ENCODE assay signal across 11 cellular contexts in genomic region chr7:22402250-22402649, GRCh38. TPM values are rescaled to one million over a fixed set of nuclear protein-coding genes. Genes with fewer than 3 reads are reported as not detected.
A peak's percentile ranks its signal among the peaks of the same experiment; 100 is the strongest.
DNase-seq lines count a peak whose midpoint lies in the region; ATAC-seq and TF ChIP-seq lines count a peak whose summit lies in the region.
"Had no signal": no experiment of that assay in that cellular context is flagged by ENCODE, and none has a peak within 500 bp of the region (broad histone marks: within the 10 kb centered on the region; RNA-seq: fewer than 3 reads in every experiment).

No MANE protein-coding gene starts in this region.

- H3K4me1 ChIP-seq in tibial nerve = no peaks in the 10 kb centered on the region
- H3K4me1 ChIP-seq: prostate gland had no signal

- H3K4me3 Mint-ChIP-seq in activated naive CD4-positive, alpha-beta T cell treated with anti-CD3 and anti-CD28 coated beads, Interleukin-2, amount 10 ng/mL, durations not matched to agents 7 days and 5 days = no peak overlapping the region
- H3K4me3 Mint-ChIP-seq in stimulated activated naive B cell treated with anti-CD40 and anti-IgM and Interleukin-4, amounts not matched to agents 10 μg/mL and 1 μg/mL and 100 μg/mL, for 72 hours = no peak overlapping the region

- H3K27me3 Mint-ChIP-seq in activated naive CD4-positive, alpha-beta T cell treated with anti-CD3 and anti-CD28 coated beads, Interleukin-2, amount 10 ng/mL, durations not matched to agents 7 days and 5 days = peaks cover 12% of the 10 kb centered on the region
- no peaks in the 10 kb centered on the region for H3K27me3 Mint-ChIP-seq in stimulated activated naive B cell treated with anti-CD40 and anti-IgM and Interleukin-4, amounts not matched to agents 10 μg/mL and 1 μg/mL and 100 μg/mL, for 72 hours

- H3K27ac Mint-ChIP-seq in activated naive CD4-positive, alpha-beta T cell treated with anti-CD3 and anti-CD28 coated beads, Interleukin-2, amount 10 ng/mL, durations not matched to agents 7 days and 5 days = peak overlapping the region; percentile 35
- peak overlapping the region; percentile 44 for H3K27ac Mint-ChIP-seq in stimulated activated naive B cell treated with anti-CD40 and anti-IgM and Interleukin-4, amounts not matched to agents 10 μg/mL and 1 μg/mL and 100 μg/mL, for 72 hours

- no peak for DNase-seq in activated naive CD4-positive, alpha-beta T cell treated with anti-CD3 and anti-CD28 coated beads, Interleukin-2, amount 10 ng/mL, durations not matched to agents 7 days and 5 days
- DNase-seq in activated naive CD4-positive, alpha-beta T cell treated with Interleukin-2 at 50 U/mL for 16 hours = no peak
- DNase-seq in RPMI7951 (ENCODE audit: low read depth) (peak; percentile 31), tibial nerve (ENCODE audit: low spot score in 2 of 2) (no peak), glomerular visceral epithelial cell (ENCODE audit: extremely low spot score) (no peak)
- no peak for DNase-seq in stimulated activated naive B cell treated with anti-CD40 and anti-IgM and Interleukin-4, amounts not matched to agents 10 μg/mL and 1 μg/mL and 100 μg/mL, for 72 hours
- no peak for DNase-seq in stimulated activated CD4-positive, alpha-beta T cell treated with anti-CD3 and anti-CD28 coated beads, Interleukin-2, amount 100 ng/mL, for 48 hours
- DNase-seq: stimulated activated CD4-positive, alpha-beta T cell treated with anti-CD3 and anti-CD28 coated beads, Interleukin-4, amount 100 ng/mL, for 4 hours; substantia nigra had no signal

- H3K27me3 ChIP-seq in tibial nerve = no peaks in the 10 kb centered on the region

- H3K9me3 Mint-ChIP-seq in activated naive CD4-positive, alpha-beta T cell treated with anti-CD3 and anti-CD28 coated beads, Interleukin-2, amount 10 ng/mL, durations not matched to agents 7 days and 5 days = peaks cover 3% of the 10 kb centered on the region
- no peaks in the 10 kb centered on the region for H3K9me3 Mint-ChIP-seq in stimulated activated naive B cell treated with anti-CD40 and anti-IgM and Interleukin-4, amounts not matched to agents 10 μg/mL and 1 μg/mL and 100 μg/mL, for 72 hours

- peaks cover 19% of the 10 kb centered on the region for H3K4me1 Mint-ChIP-seq in activated naive CD4-positive, alpha-beta T cell treated with anti-CD3 and anti-CD28 coated beads, Interleukin-2, amount 10 ng/mL, durations not matched to agents 7 days and 5 days
- peaks cover 9 to 22% of the 10 kb centered on the region in 2 donors for H3K4me1 Mint-ChIP-seq in stimulated activated naive B cell treated with anti-CD40 and anti-IgM and Interleukin-4, amounts not matched to agents 10 μg/mL and 1 μg/mL and 100 μg/mL, for 72 hours

- no peaks in the 10 kb centered on the region for H3K36me3 ChIP-seq in tibial nerve
- H3K36me3 ChIP-seq: prostate gland had no signal

- no peak for TF ChIP-seq CTCF in tibial nerve (IDR thresholded peaks at IDR 0.05)

- no peaks in the 10 kb centered on the region for H3K9me3 ChIP-seq in tibial nerve
- H3K9me3 ChIP-seq: prostate gland had no signal

- no peaks in the 10 kb centered on the region for H3K36me3 Mint-ChIP-seq in activated naive CD4-positive, alpha-beta T cell treated with anti-CD3 and anti-CD28 coated beads, Interleukin-2, amount 10 ng/mL, durations not matched to agents 7 days and 5 days
- H3K36me3 Mint-ChIP-seq in stimulated activated naive B cell treated with anti-CD40 and anti-IgM and Interleukin-4, amounts not matched to agents 10 μg/mL and 1 μg/mL and 100 μg/mL, for 72 hours = peaks cover 1 to 3% of the 10 kb centered on the region in 2 donors

- H3K27ac ChIP-seq in tibial nerve = no peak overlapping the region
- H3K27ac ChIP-seq: prostate gland had no signal

- no peak overlapping the region for H3K4me3 ChIP-seq in tibial nerve
- H3K4me3 ChIP-seq: prostate gland had no signal

- TF ChIP-seq POLR2A in tibial nerve (IDR thresholded peaks at IDR 0.05) = no peak

- ATAC-seq in HG02981 (IDR thresholded peaks at IDR 0.05; ENCODE audit: unreplicated experiment) = peak; percentile 39
- peak; percentile 20 to 23 for ATAC-seq in stimulated activated naive B cell treated with anti-CD40 and anti-IgM and Interleukin-4, amounts not matched to agents 10 μg/mL and 1 μg/mL and 100 μg/mL, for 72 hours (replicated peaks)

- CTCF ChIA-PET in activated naive CD4-positive, alpha-beta T cell treated with anti-CD3 and anti-CD28 coated beads, Interleukin-2, amount 10 ng/mL, durations not matched to agents 7 days and 5 days (lab: Charles Lee) = interaction anchor here (0.6 kb wide), 1 partner anchor 94 kb away, joined by 3 read pairs; no protein-coding TSS in a partner anchor

- WGBS in tibial nerve, 2 donors = 80 to 82% methylated on average over 2 of the region's 2 CpGs

- no peak for TF ChIP-seq EP300 in tibial nerve (IDR thresholded peaks at IDR 0.05)

RNA-seq across cellular contexts. Expression of gene RAPGEF5, which starts 45.3 kb away (rescaled TPM):
- 2.9 and 3.6 TPM in 2 replicates for total RNA-seq in RPMI7951 (2014; rRNA removed; shearing (Covaris generic))
- 100 to 1,000 TPM in 1 of 4 donors, 10 to 100 TPM in 3; 63.3 to 121 (median 76.9) TPM for total RNA-seq in tibial nerve

Comparison
In these comparisons a context has a peak if more than half of its experiments do, and no peak if none do; other contexts are left out.
1. RNA of gene RAPGEF5, which starts 45.3 kb away (total RNA-seq): 63.3 to 121 TPM in tibial nerve; 2.9 to 3.6 TPM in RPMI7951; every median in the first group is over 10 times any median in the second.